In the genomic region with DNA sequence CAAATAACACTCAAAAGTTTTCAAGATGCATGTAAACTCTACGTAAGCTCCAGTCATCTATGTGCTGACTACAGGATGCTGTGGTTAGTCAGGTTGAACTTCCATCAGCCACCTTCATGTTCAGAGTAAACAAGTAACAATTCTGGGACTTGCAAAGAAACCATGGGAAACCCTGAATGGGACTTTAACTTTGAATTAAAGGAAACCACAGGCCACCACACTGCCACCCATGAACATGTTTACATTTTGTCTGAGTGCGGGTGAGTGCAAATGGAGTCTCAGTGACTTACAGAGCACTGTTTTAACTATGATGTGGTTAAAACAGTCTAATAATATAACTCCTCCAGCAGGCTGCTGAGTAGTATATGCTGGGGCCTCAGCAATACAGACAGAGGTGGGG, we compare ENCODE assay signal across 13 cellular contexts. TPM values are rescaled to one million over a fixed set of nuclear protein-coding genes. Genes with fewer than 3 reads are reported as not detected.
DNase-seq lines count a peak whose midpoint lies in the region; ATAC-seq and TF ChIP-seq lines count a peak whose summit lies in the region.
"Had no signal": no experiment of that assay in that cellular context is flagged by ENCODE, and none has a peak within 500 bp of the region (broad histone marks: within the 10 kb centered on the region; RNA-seq: fewer than 3 reads in every experiment).

No MANE protein-coding gene starts in this region.

- POLR2A ChIA-PET in Panc1 (lab: Charles Lee) = interaction anchor here (0.6 kb wide), 1 partner anchor 1188 kb away, joined by 3 read pairs; no protein-coding TSS in a partner anchor
- POLR2A ChIA-PET in activated CD4-positive, alpha-beta memory T cell treated with anti-CD3 and anti-CD28 coated beads for 36 hours (lab: Charles Lee) = interaction anchor here (1.4 kb wide), 1 partner anchor 49 kb away, joined by 3 read pairs; no protein-coding TSS in a partner anchor

- no peaks in the 10 kb centered on the region for H3K27me3 Mint-ChIP-seq in activated CD4-positive, alpha-beta memory T cell treated with anti-CD3 and anti-CD28 coated beads for 36 hours
- H3K27me3 Mint-ChIP-seq: stimulated activated naive B cell treated with anti-CD40 and anti-IgM and Interleukin-4, amounts not matched to agents 10 μg/mL and 1 μg/mL and 100 μg/mL, for 72 hours had no signal

- DNase-seq in Panc1 (ENCODE audit: low read depth, low spot score) (no peak), amniotic epithelial cell (ENCODE audit: low read depth) (peak; percentile 8), caudate nucleus (lab: John Stamatoyannopoulos, UW) (no peak)
- peak; percentile 80 for DNase-seq in activated CD4-positive, alpha-beta memory T cell treated with anti-CD3 and anti-CD28 coated beads for 36 hours
- DNase-seq in stimulated activated effector memory CD8-positive, alpha-beta T cell treated with anti-CD3 and anti-CD28 coated beads, Interleukin-12 subunit alpha, Interleukin-12 subunit beta, amount 100 ng/mL, for 72 hours (ENCODE audit: low spot score in 2 of 2) = peak in 1 of 2 donors; percentile 77
- DNase-seq: Karpas-422; right cardiac atrium; SIG-M5; stimulated activated naive B cell treated with anti-CD40 and anti-IgM and Interleukin-4, amounts not matched to agents 10 μg/mL and 1 μg/mL and 100 μg/mL, for 72 hours had no signal

- in situ Hi-C loops in Panc1 (cut with HindIII; ENCODE audit: low pct_unique_long_range_greater_than_20kb, low sequenced_read_pairs) = no loop called here

- CTCF ChIA-PET in Panc1 (lab: Charles Lee) = interaction anchor here (1.3 kb wide), 1 partner anchor 14 kb away, joined by 3 read pairs; no protein-coding TSS in a partner anchor
- CTCF ChIA-PET in activated CD4-positive, alpha-beta memory T cell treated with anti-CD3 and anti-CD28 coated beads for 36 hours (lab: Charles Lee) = interaction anchor here (0.6 to 1.7 kb wide), 3 partner anchors 14 to 160 kb away, joined by 4 to 11 read pairs (median 5); partner anchors contain the start of gene SYTL2

- intact Hi-C loops in Panc1 (cut with micrococcal nuclease; ENCODE audit: unreplicated experiment) = loop anchor here (5.0 to 10.0 kb wide), 2 partner anchors 122 to 229 kb away; no protein-coding TSS in a partner anchor
- intact Hi-C loops in activated CD4-positive, alpha-beta memory T cell treated with anti-CD3 and anti-CD28 coated beads for 36 hours (cut with micrococcal nuclease) = loop anchor here (1.0 to 10.0 kb wide), 5 partner anchors 13 to 921 kb away; partner anchors contain the start of genes CREBZF and SYTL2

- peak overlapping the region; percentile 61 for H3K27ac Mint-ChIP-seq in activated CD4-positive, alpha-beta memory T cell treated with anti-CD3 and anti-CD28 coated beads for 36 hours
- peak overlapping the region; percentile 77 for H3K27ac Mint-ChIP-seq in stimulated activated effector memory CD8-positive, alpha-beta T cell treated with anti-CD3 and anti-CD28 coated beads, Interleukin-12 subunit alpha, Interleukin-12 subunit beta, amount 100 ng/mL, for 72 hours
- H3K27ac Mint-ChIP-seq: stimulated activated naive B cell treated with anti-CD40 and anti-IgM and Interleukin-4, amounts not matched to agents 10 μg/mL and 1 μg/mL and 100 μg/mL, for 72 hours had no signal

- H3K36me3 ChIP-seq in Panc1 (ENCODE audit: control insufficient read depth, insufficient read depth, low read length) = no peaks in the 10 kb centered on the region

- H3K9me3 ChIP-seq in Panc1 (ENCODE audit: control insufficient read depth, insufficient read depth, low read depth, low read length) = no peaks in the 10 kb centered on the region

- H3K27me3 ChIP-seq in Panc1 (ENCODE audit: control insufficient read depth, insufficient read depth, low read length) = no peaks in the 10 kb centered on the region

- H3K36me3 Mint-ChIP-seq in activated CD4-positive, alpha-beta memory T cell treated with anti-CD3 and anti-CD28 coated beads for 36 hours = no peaks in the 10 kb centered on the region
- no peaks in the 10 kb centered on the region for H3K36me3 Mint-ChIP-seq in stimulated activated effector memory CD8-positive, alpha-beta T cell treated with anti-CD3 and anti-CD28 coated beads, Interleukin-12 subunit alpha, Interleukin-12 subunit beta, amount 100 ng/mL, for 72 hours
- H3K36me3 Mint-ChIP-seq: stimulated activated naive B cell treated with anti-CD40 and anti-IgM and Interleukin-4, amounts not matched to agents 10 μg/mL and 1 μg/mL and 100 μg/mL, for 72 hours had no signal

- no peak overlapping the region for H3K4me3 ChIP-seq in Panc1 (ENCODE audit: low read depth in 2 of 2, low read length in 2 of 2)

- H3K4me1 ChIP-seq in Panc1 (ENCODE audit: control insufficient read depth, insufficient read depth, low read length) = peaks cover 42% of the 10 kb centered on the region

- ATAC-seq in Panc1 (no peak), GM21447 (IDR thresholded peaks at IDR 0.05; ENCODE audit: unreplicated experiment) (no peak), GM21515 (IDR thresholded peaks at IDR 0.05; ENCODE audit: unreplicated experiment) (no peak)
- ATAC-seq in stimulated activated effector memory CD8-positive, alpha-beta T cell treated with anti-CD3 and anti-CD28 coated beads, Interleukin-12 subunit alpha, Interleukin-12 subunit beta, amount 100 ng/mL, for 72 hours = peak; percentile 82
- ATAC-seq: right cardiac atrium had no signal

- H3K4me3 Mint-ChIP-seq in activated CD4-positive, alpha-beta memory T cell treated with anti-CD3 and anti-CD28 coated beads for 36 hours = peak overlapping the region; percentile 2
- peak overlapping the region; percentile 26 for H3K4me3 Mint-ChIP-seq in stimulated activated effector memory CD8-positive, alpha-beta T cell treated with anti-CD3 and anti-CD28 coated beads, Interleukin-12 subunit alpha, Interleukin-12 subunit beta, amount 100 ng/mL, for 72 hours
- H3K4me3 Mint-ChIP-seq: stimulated activated naive B cell treated with anti-CD40 and anti-IgM and Interleukin-4, amounts not matched to agents 10 μg/mL and 1 μg/mL and 100 μg/mL, for 72 hours had no signal

- no peak for TF ChIP-seq CTCF in Panc1 (IDR thresholded peaks at IDR 0.05)

- no TSS peak for BruUV-seq in Panc1 (replicated peaks; lab: Mats Ljungman, UMichigan)

- peak overlapping the region; percentile 58 for H3K27ac ChIP-seq in Panc1 (ENCODE audit: low read length)
- no peak overlapping the region for H3K27ac ChIP-seq in caudate nucleus (ENCODE audit: low read depth, low read length)

- no peaks in the 10 kb centered on the region for H3K9me3 Mint-ChIP-seq in activated CD4-positive, alpha-beta memory T cell treated with anti-CD3 and anti-CD28 coated beads for 36 hours
- no peaks in the 10 kb centered on the region for H3K9me3 Mint-ChIP-seq in stimulated activated effector memory CD8-positive, alpha-beta T cell treated with anti-CD3 and anti-CD28 coated beads, Interleukin-12 subunit alpha, Interleukin-12 subunit beta, amount 100 ng/mL, for 72 hours
- H3K9me3 Mint-ChIP-seq: stimulated activated naive B cell treated with anti-CD40 and anti-IgM and Interleukin-4, amounts not matched to agents 10 μg/mL and 1 μg/mL and 100 μg/mL, for 72 hours had no signal

- H3K4me1 Mint-ChIP-seq in activated CD4-positive, alpha-beta memory T cell treated with anti-CD3 and anti-CD28 coated beads for 36 hours (ENCODE audit: low read depth) = peaks cover 70% of the 10 kb centered on the region
- peaks cover 71% of the 10 kb centered on the region for H3K4me1 Mint-ChIP-seq in stimulated activated effector memory CD8-positive, alpha-beta T cell treated with anti-CD3 and anti-CD28 coated beads, Interleukin-12 subunit alpha, Interleukin-12 subunit beta, amount 100 ng/mL, for 72 hours
- H3K4me1 Mint-ChIP-seq: stimulated activated naive B cell treated with anti-CD40 and anti-IgM and Interleukin-4, amounts not matched to agents 10 μg/mL and 1 μg/mL and 100 μg/mL, for 72 hours had no signal

RNA-seq across cellular contexts. Expression of gene SYTL2, which starts 12.9 kb away (rescaled TPM):
- 132 TPM for total RNA-seq in Panc1 (2021; ENCODE audit: unreplicated experiment)
- 47.9 TPM for polyA plus RNA-seq in Panc1 (2012; ENCODE audit: insufficient read length)
- total RNA-seq in activated CD4-positive, alpha-beta memory T cell treated with anti-CD3 and anti-CD28 coated beads for 36 hours = 10 to 100 TPM; 10.2 TPM

RNA-seq across cellular contexts. Expression of gene CCDC83, which starts 31.4 kb away (rescaled TPM):
- total RNA-seq in Panc1 (2021; ENCODE audit: unreplicated experiment) = not detected
- polyA plus RNA-seq in Panc1 (2012; ENCODE audit: insufficient read length) = not detected
- total RNA-seq in activated CD4-positive, alpha-beta memory T cell treated with anti-CD3 and anti-CD28 coated beads for 36 hours = not detected
- total RNA-seq: endothelial cell of umbilical vein, right cardiac atrium had no signal
- polyA plus RNA-seq: adipose tissue, endothelial cell of umbilical vein, right cardiac atrium had no signal

Comparison
In these comparisons a context has a peak if more than half of its experiments do, and no peak if none do; other contexts are left out.
1. DNase-seq: peak in activated CD4-positive, alpha-beta memory T cell treated with anti-CD3 and anti-CD28 coated beads for 36 hours (single experiment) and amniotic epithelial cell (single experiment); none in Panc1 (single experiment) and caudate nucleus (0 of 61).
2. RNA of gene SYTL2, which starts 12.9 kb away (total RNA-seq): 132 TPM in Panc1 (single experiment); 10.2 TPM in activated CD4-positive, alpha-beta memory T cell treated with anti-CD3 and anti-CD28 coated beads for 36 hours; every median in the first group is over 10 times any median in the second.